In the genomic region with DNA sequence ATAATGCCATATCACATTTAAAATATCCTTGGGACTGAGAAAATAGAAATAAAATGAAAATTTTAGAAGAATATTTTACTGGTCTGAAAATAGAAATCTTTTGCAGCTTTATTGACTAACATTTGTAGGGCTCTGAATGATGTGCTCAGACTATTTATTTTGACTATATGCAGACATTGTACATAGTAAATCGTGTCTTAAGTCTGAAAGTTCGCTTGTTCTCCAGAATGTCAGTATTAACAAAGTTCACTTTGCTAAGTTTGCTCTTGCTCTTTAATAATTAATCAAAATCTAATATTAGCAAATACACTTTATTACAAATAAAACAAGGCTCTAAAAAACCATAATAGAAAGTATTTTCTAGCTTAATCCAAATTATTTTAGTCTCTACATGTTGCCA, we compare ENCODE assay signal across 29 cellular contexts.
"Had no signal": no experiment of that assay in that cellular context is flagged by ENCODE, and none has a peak within 500 bp of the region (broad histone marks: within the 10 kb centered on the region; RNA-seq: fewer than 3 reads in every experiment).

No MANE protein-coding gene starts in this region.

- ATAC-seq: activated naive CD4-positive, alpha-beta T cell treated with anti-CD3 and anti-CD28 coated beads, Interleukin-2, amount 50 U/mL, for 72 hours; activated naive CD8-positive, alpha-beta T cell treated with anti-CD3 and anti-CD28 coated beads, Interleukin-2, amount 50 U/mL, for 24 hours; activated T-cell treated with anti-CD3 and anti-CD28 coated beads, Interleukin-2, amount 50 U/mL, for 4 hours; activated T-cell treated with anti-CD3 and anti-CD28 coated beads, Interleukin-2, amount 50 U/mL, for 72 hours; activated T-helper 17 cell treated with anti-CD3 and anti-CD28 coated beads, Interleukin-2, amount 50 U/mL, for 72 hours; body of pancreas had no signal

- DNase-seq: activated effector memory CD4-positive, alpha-beta T cell treated with anti-CD3 and anti-CD28 coated beads, Interleukin-2, amount 50 U/mL, for 16 hours; activated effector memory CD4-positive, alpha-beta T cell treated with Interleukin-2 at 50 U/mL for 16 hours; activated gamma-delta T cell; activated gamma-delta T cell treated with Interleukin-2 at 50 U/mL for 16 hours; activated naive CD4-positive, alpha-beta T cell; activated naive CD4-positive, alpha-beta T cell treated with anti-CD3 and anti-CD28 coated beads for 36 hours; activated naive CD4-positive, alpha-beta T cell treated with anti-CD3 and anti-CD28 coated beads, Interleukin-2, amount 10 ng/mL, durations not matched to agents 7 days and 5 days; activated naive CD4-positive, alpha-beta T cell treated with anti-CD3 and anti-CD28 coated beads, Interleukin-2, amount 50 U/mL, for 16 hours; activated naive CD4-positive, alpha-beta T cell treated with Interleukin-2 at 50 U/mL for 16 hours; activated naive CD8-positive, alpha-beta T cell treated with anti-CD3 and anti-CD28 coated beads for 36 hours; activated naive CD8-positive, alpha-beta T cell treated with anti-CD3 and anti-CD28 coated beads, Interleukin-2, amount 10 ng/mL, durations not matched to agents 7 days and 5 days; activated naive CD8-positive, alpha-beta T cell treated with anti-CD3 and anti-CD28 coated beads, Interleukin-2, amount 50 U/mL, for 24 hours; activated T-cell treated with anti-CD3 and anti-CD28 coated beads, Interleukin-2, amount 50 U/mL, for 1 hour; activated T-cell treated with anti-CD3 and anti-CD28 coated beads, Interleukin-2, amount 50 U/mL, for 24 hours; activated T-cell treated with anti-CD3 and anti-CD28 coated beads, Interleukin-2, amount 50 U/mL, for 4 hours; activated T-cell treated with anti-CD3 and anti-CD28 coated beads, Interleukin-2, amount 50 U/mL, for 48 hours; activated T-cell treated with anti-CD3 and anti-CD28 coated beads, Interleukin-2, amount 50 U/mL, for 72 hours; adrenal gland; amniotic stem cell; amygdala; anterior cingulate cortex; aorta; body of pancreas; brain microvascular endothelial cell; caudate nucleus; central memory CD4-positive, alpha-beta T cell; cerebellar nuclear complex had no signal
